ENCODE assay signal across 17 cellular contexts in genomic region chr11:3753110-3753509, GRCh38. TPM values are rescaled to one million over a fixed set of nuclear protein-coding genes. Genes with fewer than 3 reads are reported as not detected.
DNase-seq lines count a peak whose midpoint lies in the region; ATAC-seq and TF ChIP-seq lines count a peak whose summit lies in the region.
"Had no signal": no experiment of that assay in that cellular context is flagged by ENCODE, and none has a peak within 500 bp of the region (broad histone marks: within the 10 kb centered on the region; RNA-seq: fewer than 3 reads in every experiment).

No MANE protein-coding gene starts in this region.

- H3K27me3 Mint-ChIP-seq in activated T-cell treated with anti-CD3 and anti-CD28 coated beads, Interleukin-2, amount 50 U/mL, for 72 hours (ENCODE audit: low read depth), result no peaks in the 10 kb centered on the region
- H3K27me3 Mint-ChIP-seq in CD4-positive, CD25-positive, alpha-beta regulatory T cell, result no peaks in the 10 kb centered on the region
- peaks cover 3% of the 10 kb centered on the region for H3K27me3 Mint-ChIP-seq in GM23338 (ENCODE audit: insufficient read depth, low read depth, poor library complexity)
- H3K27me3 Mint-ChIP-seq in naive thymus-derived CD8-positive, alpha-beta T cell, result no peaks in the 10 kb centered on the region
- H3K27me3 Mint-ChIP-seq: B cell; CD4-positive, alpha-beta memory T cell had no signal

- CTCF ChIA-PET in OCI-LY7 (lab: Charles Lee; ENCODE audit: unreplicated experiment), result no interaction called here

- no TSS peak for BruUV-seq in OCI-LY7 (replicated peaks; lab: Mats Ljungman, UMichigan)

- H3F3A ChIP-seq in GM23338 (replicated peaks; ENCODE audit: low read depth), result peaks cover 3% of the 10 kb centered on the region; the same call in 1 of the 2 replicates

- H4K20me1 ChIP-seq in GM23338 (replicated peaks; ENCODE audit: insufficient read depth) (peaks cover 11% of the 10 kb centered on the region), OCI-LY7 (ENCODE audit: insufficient read depth, low read length) (no peaks in the 10 kb centered on the region)

- no peaks in the 10 kb centered on the region for H3K9me3 Mint-ChIP-seq in activated T-cell treated with anti-CD3 and anti-CD28 coated beads, Interleukin-2, amount 50 U/mL, for 72 hours
- no peaks in the 10 kb centered on the region for H3K9me3 Mint-ChIP-seq in CD4-positive, CD25-positive, alpha-beta regulatory T cell
- no peaks in the 10 kb centered on the region for H3K9me3 Mint-ChIP-seq in GM23338
- H3K9me3 Mint-ChIP-seq in naive thymus-derived CD8-positive, alpha-beta T cell, result no peaks in the 10 kb centered on the region
- H3K9me3 Mint-ChIP-seq: CD4-positive, alpha-beta memory T cell had no signal

- H3K27ac Mint-ChIP-seq in activated T-cell treated with anti-CD3 and anti-CD28 coated beads, Interleukin-2, amount 50 U/mL, for 72 hours, result peak overlapping the region; percentile 46
- H3K27ac Mint-ChIP-seq in CD4-positive, CD25-positive, alpha-beta regulatory T cell, result peak overlapping the region in 2 of 3 donors; percentile 22 to 26
- no peak overlapping the region for H3K27ac Mint-ChIP-seq in GM23338
- peak overlapping the region in 6 of 10 donors; percentile 1 to 53 (median 20) for H3K27ac Mint-ChIP-seq in naive thymus-derived CD8-positive, alpha-beta T cell
- H3K27ac Mint-ChIP-seq: B cell had no signal

- POLR2A ChIA-PET in naive thymus-derived CD8-positive, alpha-beta T cell (lab: Charles Lee), result interaction anchor here (0.7 kb wide), 1 partner anchor 68 kb away, joined by 3 read pairs; no protein-coding TSS in a partner anchor
- POLR2A ChIA-PET in OCI-LY7 (lab: Charles Lee), result no interaction called here

- no peaks in the 10 kb centered on the region for H3K4me1 Mint-ChIP-seq in activated T-cell treated with anti-CD3 and anti-CD28 coated beads, Interleukin-2, amount 50 U/mL, for 72 hours (ENCODE audit: low read depth)
- H3K4me1 Mint-ChIP-seq in CD4-positive, CD25-positive, alpha-beta regulatory T cell, result peaks cover 0 to 10% (median 1%) of the 10 kb centered on the region in 4 donors
- H3K4me1 Mint-ChIP-seq in GM23338, result no peaks in the 10 kb centered on the region
- peaks cover 0 to 2% (median 0%) of the 10 kb centered on the region in 4 donors for H3K4me1 Mint-ChIP-seq in naive thymus-derived CD8-positive, alpha-beta T cell
- H3K4me1 Mint-ChIP-seq: B cell; CD4-positive, alpha-beta memory T cell had no signal

- H3K36me3 Mint-ChIP-seq in activated T-cell treated with anti-CD3 and anti-CD28 coated beads, Interleukin-2, amount 50 U/mL, for 72 hours (ENCODE audit: insufficient read depth in 2 of 2), result peaks cover 5 to 34% of the 10 kb centered on the region in 2 donors
- peaks cover 35% of the 10 kb centered on the region for H3K36me3 Mint-ChIP-seq in CD4-positive, CD25-positive, alpha-beta regulatory T cell
- peaks cover 67% of the 10 kb centered on the region for H3K36me3 Mint-ChIP-seq in GM23338 (ENCODE audit: low read depth)
- H3K36me3 Mint-ChIP-seq in naive thymus-derived CD8-positive, alpha-beta T cell, result peaks cover 0 to 87% (median 12%) of the 10 kb centered on the region in 3 donors

- no peaks in the 10 kb centered on the region for H3K9me3 ChIP-seq in CD4-positive, CD25-positive, alpha-beta regulatory T cell (ENCODE audit: control insufficient read depth in 2 of 2, low read length in 2 of 2)
- H3K9me3 ChIP-seq in OCI-LY7 (ENCODE audit: low read length), result no peaks in the 10 kb centered on the region

- intact Hi-C loops in OCI-LY7 (cut with micrococcal nuclease; ENCODE audit: unreplicated experiment), result loop anchor here (5.0 kb wide), 1 partner anchor 41 kb away; no protein-coding TSS in a partner anchor

- TF ChIP-seq CTCF in GM23338 (conservative IDR thresholded peaks at IDR 0.05; ENCODE audit: low read depth in 2 of 2) (no peak), OCI-LY7 (conservative IDR thresholded peaks at IDR 0.05; ENCODE audit: low read length) (no peak)

- H3K27me3 ChIP-seq in CD4-positive, CD25-positive, alpha-beta regulatory T cell (ENCODE audit: control insufficient read depth, insufficient read depth, low read length), result no peaks in the 10 kb centered on the region
- no peaks in the 10 kb centered on the region for H3K27me3 ChIP-seq in GM23338 (ENCODE audit: insufficient read depth)

- H3K4me1 ChIP-seq in CD4-positive, CD25-positive, alpha-beta regulatory T cell (ENCODE audit: control insufficient read depth, insufficient read depth, low read length, poor library complexity, severe bottlenecking), result no peaks in the 10 kb centered on the region
- H3K4me1 ChIP-seq in GM23338 (ENCODE audit: insufficient read depth) (no peaks in the 10 kb centered on the region), OCI-LY7 (ENCODE audit: insufficient read depth, low read length, poor library complexity, severe bottlenecking) (no peaks in the 10 kb centered on the region)

- H2AFZ ChIP-seq in GM23338 (no peak overlapping the region), OCI-LY7 (ENCODE audit: low read length) (no peak overlapping the region)
- H2AFZ ChIP-seq: GM23248 had no signal

- no peak for ATAC-seq in activated T-cell treated with anti-CD3 and anti-CD28 coated beads, Interleukin-2, amount 50 U/mL, for 72 hours (replicated peaks in 1 of 2)
- no peak for ATAC-seq in CD4-positive, CD25-positive, alpha-beta regulatory T cell (ENCODE audit: low read depth in 2 of 2)
- no peak for ATAC-seq in GM23338
- no peak for ATAC-seq in naive thymus-derived CD8-positive, alpha-beta T cell
- ATAC-seq in GM19351 (IDR thresholded peaks at IDR 0.05; ENCODE audit: unreplicated experiment), result no peak

- H3K4me3 Mint-ChIP-seq in activated T-cell treated with anti-CD3 and anti-CD28 coated beads, Interleukin-2, amount 50 U/mL, for 72 hours, result no peak overlapping the region
- no peak overlapping the region for H3K4me3 Mint-ChIP-seq in CD4-positive, CD25-positive, alpha-beta regulatory T cell
- H3K4me3 Mint-ChIP-seq in GM23338, result no peak overlapping the region
- H3K4me3 Mint-ChIP-seq in naive thymus-derived CD8-positive, alpha-beta T cell, result no peak overlapping the region
- H3K4me3 Mint-ChIP-seq: B cell; CD4-positive, alpha-beta memory T cell had no signal

- H3K4me3 ChIP-seq in CD4-positive, CD25-positive, alpha-beta regulatory T cell (ENCODE audit: low read depth, low read length), result no peak overlapping the region
- no peak overlapping the region for H3K4me3 ChIP-seq in GM23338
- H3K4me3 ChIP-seq in OCI-LY7 (ENCODE audit: low read depth, low read length, poor library complexity, severe bottlenecking), result no peak overlapping the region
- H3K4me3 ChIP-seq: GM23248 had no signal

- H3K79me2 ChIP-seq in GM23338 (replicated peaks; ENCODE audit: insufficient read depth), result peaks cover 5% of the 10 kb centered on the region
- no peaks in the 10 kb centered on the region for H3K79me2 ChIP-seq in OCI-LY7 (ENCODE audit: insufficient read depth, low read depth, low read length)

- peaks cover 76% of the 10 kb centered on the region for H3K36me3 ChIP-seq in CD4-positive, CD25-positive, alpha-beta regulatory T cell (ENCODE audit: control insufficient read depth, insufficient read depth, low read length)
- H3K36me3 ChIP-seq in GM23338 (ENCODE audit: insufficient read depth) (peaks cover 54% of the 10 kb centered on the region), OCI-LY7 (ENCODE audit: insufficient read depth, low read length) (peaks cover 89% of the 10 kb centered on the region)

- DNase-seq in activated T-cell treated with anti-CD3 and anti-CD28 coated beads, Interleukin-2, amount 50 U/mL, for 72 hours, result no peak
- DNase-seq in activated T-cell treated with anti-CD3 and anti-CD28 coated beads, Interleukin-2, amount 50 U/mL, for 1 hour, result no peak
- DNase-seq in CD4-positive, CD25-positive, alpha-beta regulatory T cell, result no peak
- DNase-seq in GM23338 (ENCODE audit: low spot score) (no peak), OCI-LY7 (ENCODE audit: low spot score) (no peak)
- no peak for DNase-seq in naive thymus-derived CD8-positive, alpha-beta T cell
- DNase-seq: C1 segment of cervical spinal cord; CD4-positive, alpha-beta memory T cell; DMS153; DMS79 treated with DMSO at 0.1 percent for 48 hours; EL; GDM1; GM23248; H7; IMR-90 had no signal

- H3K27ac ChIP-seq in CD4-positive, CD25-positive, alpha-beta regulatory T cell (ENCODE audit: insufficient read depth, low read length, poor library complexity, severe bottlenecking), result no peak overlapping the region
- H3K27ac ChIP-seq in GM23338 (ENCODE audit: low read depth) (peak overlapping the region; percentile 55; the same call in 1 of the 2 replicates), OCI-LY7 (ENCODE audit: low read depth, low read length, poor library complexity, severe bottlenecking) (no peak overlapping the region)
- H3K27ac ChIP-seq: GM23248 had no signal

- H3K4me2 ChIP-seq in GM23338 (no peak overlapping the region), OCI-LY7 (ENCODE audit: low read length) (no peak overlapping the region)

- H3K9me2 ChIP-seq in GM23338 (ENCODE audit: insufficient read depth) (no peaks in the 10 kb centered on the region), OCI-LY7 (ENCODE audit: insufficient read depth, low read length) (no peaks in the 10 kb centered on the region)

TF ChIP-seq in GM23338, 12 proteins besides CTCF, POLR2A, EP300 and RAD21 (continues in another document):
- TF ChIP-seq POLR2AphosphoS5 (IDR thresholded peaks at IDR 0.05; ENCODE audit: low read depth) (no peak), ZNF331 (CRISPR knock-in tag; IDR thresholded peaks at IDR 0.05; ENCODE audit: low read depth) (no peak)

RNA-seq across cellular contexts. Expression of gene NUP98, which starts 44.2 kb away (rescaled TPM):
- 100 to 1,000 TPM; 141 to 149 TPM for total RNA-seq in activated T-cell treated with anti-CD3 and anti-CD28 coated beads, Interleukin-2, amount 50 U/mL, for 72 hours
- 131 TPM for total RNA-seq in CD4-positive, CD25-positive, alpha-beta regulatory T cell
- polyA plus RNA-seq in CD4-positive, CD25-positive, alpha-beta regulatory T cell, result 10 to 100 TPM; 28.0 to 48.7 (median 44.6) TPM
- total RNA-seq in GM23338 (2014; rRNA removed; shearing (Covaris generic)), result 170 and 174 TPM in 2 replicates
- polyA plus RNA-seq in GM23338 (2016; fragmentation: Nextera tagmentation; extraction: Ambion mirVana), result 20.7 and 23.9 TPM in 2 replicates
- 100 to 1,000 TPM; 106 to 126 TPM for total RNA-seq in naive thymus-derived CD8-positive, alpha-beta T cell
- 10 to 100 TPM; 31.8 to 50.9 (median 44.9) TPM for polyA plus RNA-seq in naive thymus-derived CD8-positive, alpha-beta T cell
- total RNA-seq in OCI-LY7 (2014; rRNA removed; shearing (Covaris generic)), result 83.9 and 102 TPM in 2 replicates
- total RNA-seq in OCI-LY7 (2022), result 112 and 115 TPM in 2 replicates

RNA-seq across cellular contexts. Expression of gene PGAP2, which starts 55.2 kb away (rescaled TPM):
- total RNA-seq in activated T-cell treated with anti-CD3 and anti-CD28 coated beads, Interleukin-2, amount 50 U/mL, for 72 hours, result 10 to 100 TPM; 37.6 to 45.9 TPM
- 11.6 TPM for total RNA-seq in CD4-positive, CD25-positive, alpha-beta regulatory T cell
- 10 to 100 TPM; 11.4 to 16.7 (median 14.0) TPM for polyA plus RNA-seq in CD4-positive, CD25-positive, alpha-beta regulatory T cell
- 43.2 TPM in 2 replicates for total RNA-seq in GM23338 (2014; rRNA removed; shearing (Covaris generic))
- 37.8 and 39.3 TPM in 2 replicates for polyA plus RNA-seq in GM23338 (2016; fragmentation: Nextera tagmentation; extraction: Ambion mirVana)
- 10 to 100 TPM; 23.0 to 23.1 TPM for total RNA-seq in naive thymus-derived CD8-positive, alpha-beta T cell
- 10 to 100 TPM; 13.6 to 24.2 (median 21.9) TPM for polyA plus RNA-seq in naive thymus-derived CD8-positive, alpha-beta T cell
- 15.1 and 23.9 TPM in 2 replicates for total RNA-seq in OCI-LY7 (2014; rRNA removed; shearing (Covaris generic))
- 44.0 and 47.9 TPM in 2 replicates for total RNA-seq in OCI-LY7 (2022)
